1 cellular context compared by ENCODE assay signal in the genomic region with DNA sequence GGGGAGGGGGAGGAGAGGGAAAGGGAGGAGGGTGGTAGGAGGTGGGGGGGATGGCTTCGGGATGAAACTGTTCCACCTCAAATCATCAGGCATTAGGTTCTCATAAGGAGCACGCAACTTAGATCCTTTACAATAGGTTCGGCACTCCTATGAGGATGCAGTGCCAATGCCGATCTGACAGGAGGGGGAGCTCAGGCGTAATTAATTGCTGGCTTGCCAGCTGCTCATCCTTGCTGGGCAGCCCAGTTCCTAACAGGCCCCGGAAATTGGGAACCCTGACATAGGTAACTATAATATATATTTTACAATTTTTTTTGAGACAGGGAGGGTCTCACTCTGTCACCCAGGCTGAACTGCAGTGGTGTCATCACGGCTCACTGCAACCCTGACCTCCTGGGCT.
TF ChIP-seq lines count a peak whose summit lies in the region.

No MANE protein-coding gene starts in this region.

TF ChIP-seq in IMR-90, 13 proteins besides CTCF, POLR2A, EP300 and RAD21 (continued from another document):
- TF ChIP-seq, protein P1, sequence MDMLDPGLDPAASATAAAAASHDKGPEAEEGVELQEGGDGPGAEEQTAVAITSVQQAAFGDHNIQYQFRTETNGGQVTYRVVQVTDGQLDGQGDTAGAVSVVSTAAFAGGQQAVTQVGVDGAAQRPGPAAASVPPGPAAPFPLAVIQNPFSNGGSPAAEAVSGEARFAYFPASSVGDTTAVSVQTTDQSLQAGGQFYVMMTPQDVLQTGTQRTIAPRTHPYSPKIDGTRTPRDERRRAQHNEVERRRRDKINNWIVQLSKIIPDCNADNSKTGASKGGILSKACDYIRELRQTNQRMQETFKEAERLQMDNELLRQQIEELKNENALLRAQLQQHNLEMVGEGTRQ (IDR thresholded peaks at IDR 0.05; ENCODE audit: low read depth, low read length), result no peak
- no peak for TF ChIP-seq MXI1 (IDR thresholded peaks at IDR 0.05; ENCODE audit: borderline replicate concordance, low read depth, low read length)
- no peak for TF ChIP-seq RFX5 (IDR thresholded peaks at IDR 0.05; ENCODE audit: low read depth, low read length)
- TF ChIP-seq CEBPB (IDR thresholded peaks at IDR 0.05; ENCODE audit: low read depth, low read length), result no peak
- no peak for TF ChIP-seq NFE2L2 (IDR thresholded peaks at IDR 0.05; ENCODE audit: low read depth, low read length)
